ENCODE assay signal across 9 cellular contexts in the genomic region with DNA sequence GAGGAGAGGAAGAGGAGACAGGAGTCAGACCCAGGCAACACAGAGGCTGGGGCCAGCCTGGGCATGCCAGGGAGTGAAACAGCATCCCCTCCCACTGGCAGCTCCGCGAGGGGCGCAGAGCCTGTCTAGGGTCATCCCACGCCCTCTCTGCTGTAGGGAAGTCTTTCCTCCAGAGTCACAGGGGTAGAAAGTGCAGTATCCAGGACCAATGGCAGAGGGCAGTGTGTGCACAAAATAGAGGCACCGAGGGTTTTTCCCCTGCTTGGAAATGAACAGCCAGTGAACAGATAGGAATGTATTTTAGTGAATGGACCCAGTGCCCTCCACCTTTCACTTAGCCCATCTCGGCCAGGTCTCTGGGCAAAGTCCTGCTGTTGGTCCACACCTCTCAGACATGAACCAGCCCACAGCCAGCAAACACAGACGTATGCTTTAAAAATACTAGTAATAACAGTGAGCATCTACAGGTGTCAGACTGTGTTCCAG. TPM values are rescaled to one million over a fixed set of nuclear protein-coding genes. Genes with fewer than 3 reads are reported as not detected.
A peak's percentile ranks its signal among the peaks of the same experiment; 100 is the strongest.
DNase-seq lines count a peak whose midpoint lies in the region; ATAC-seq and FAIRE-seq lines count a peak whose summit lies in the region.
"Had no signal": no experiment of that assay in that cellular context is flagged by ENCODE, and none has a peak within 500 bp of the region (broad histone marks: within the 10 kb centered on the region; RNA-seq: fewer than 3 reads in every experiment).

No MANE protein-coding gene starts in this region.

- no peaks in the 10 kb centered on the region for H3K36me3 Mint-ChIP-seq in activated naive CD4-positive, alpha-beta T cell treated with anti-CD3 and anti-CD28 coated beads, Interleukin-2, amount 50 U/mL, for 72 hours

- intact Hi-C loops in head of caudate nucleus (cut with DNase I), result loop anchor here (5.0 kb wide), 1 partner anchor 289 kb away; no protein-coding TSS in a partner anchor
- intact Hi-C loops in posterior cingulate gyrus (cut with DNase I), result loop anchor here (2.0 kb wide), 2 partner anchors 288 to 296 kb away; no protein-coding TSS in a partner anchor

- in situ Hi-C loops in SK-MEL-5 (cut with HindIII; ENCODE audit: low pct_unique_long_range_greater_than_20kb, low sequenced_read_pairs), result no loop called here

- no peaks in the 10 kb centered on the region for H3K9me3 Mint-ChIP-seq in activated naive CD4-positive, alpha-beta T cell treated with anti-CD3 and anti-CD28 coated beads, Interleukin-2, amount 50 U/mL, for 72 hours
- H3K9me3 Mint-ChIP-seq: activated naive CD4-positive, alpha-beta T cell treated with anti-CD3 and anti-CD28 coated beads, Interleukin-2, amount 50 U/mL, for 24 hours had no signal

- DNase-seq in Daoy (ENCODE audit: low read depth) (peak; percentile 72), M059J (ENCODE audit: low read depth) (peak; percentile 52), SK-MEL-5 (ENCODE audit: low read depth, low spot score) (peak; percentile 77), head of caudate nucleus (peak; percentile 22 to 82 (median 62)), posterior cingulate gyrus (peak in 7 of 10 donors; percentile 18 to 86 (median 56)), urothelium cell line (ENCODE audit: low spot score) (peak; percentile 80)
- DNase-seq in activated naive CD4-positive, alpha-beta T cell treated with anti-CD3 and anti-CD28 coated beads, Interleukin-2, amount 50 U/mL, for 72 hours (ENCODE audit: low spot score in 2 of 2), result peak; percentile 60 to 62

- ATAC-seq in activated naive CD4-positive, alpha-beta T cell treated with anti-CD3 and anti-CD28 coated beads, Interleukin-2, amount 50 U/mL, for 72 hours, result peak; percentile 81 to 88
- ATAC-seq in HG02884 (IDR thresholded peaks at IDR 0.05; ENCODE audit: unreplicated experiment), result no peak

- no peak for FAIRE-seq in urothelium cell line (lab: Jason Lieb, UNC)

- peak overlapping the region in 1 of 2 donors; percentile 40 for H3K27ac Mint-ChIP-seq in activated naive CD4-positive, alpha-beta T cell treated with anti-CD3 and anti-CD28 coated beads, Interleukin-2, amount 50 U/mL, for 72 hours
- H3K27ac Mint-ChIP-seq: activated naive CD4-positive, alpha-beta T cell treated with anti-CD3 and anti-CD28 coated beads, Interleukin-2, amount 50 U/mL, for 24 hours had no signal

RNA-seq across cellular contexts. Expression of gene KRT74, which starts 9.4 kb away (rescaled TPM):
- not detected in 2 replicates for total RNA-seq in Daoy (2014; rRNA removed; shearing (Covaris generic))
- not detected in 2 replicates for total RNA-seq in M059J (2014; rRNA removed; shearing (Covaris generic))
- not detected in 2 replicates for total RNA-seq in SK-MEL-5 (2014; rRNA removed; shearing (Covaris generic))
- polyA plus RNA-seq in SK-MEL-5 (2015; cell fraction: cytosol; rRNA removed), result not detected in 2 replicates
- not detected in 2 replicates for polyA plus RNA-seq in SK-MEL-5 (2015; cell fraction: nucleus; rRNA removed)
- total RNA-seq in activated naive CD4-positive, alpha-beta T cell treated with anti-CD3 and anti-CD28 coated beads, Interleukin-2, amount 50 U/mL, for 72 hours, result not detected

RNA-seq across cellular contexts. Expression of gene KRT72, which starts 18.2 kb away (rescaled TPM):
- not detected in 2 replicates for total RNA-seq in Daoy (2014; rRNA removed; shearing (Covaris generic))
- total RNA-seq in M059J (2014; rRNA removed; shearing (Covaris generic)), result not detected in 2 replicates
- total RNA-seq in SK-MEL-5 (2014; rRNA removed; shearing (Covaris generic)), result not detected in 2 replicates
- polyA plus RNA-seq in SK-MEL-5 (2015; cell fraction: cytosol; rRNA removed), result not detected in 2 replicates
- polyA plus RNA-seq in SK-MEL-5 (2015; cell fraction: nucleus; rRNA removed), result not detected in 2 replicates
- total RNA-seq in activated naive CD4-positive, alpha-beta T cell treated with anti-CD3 and anti-CD28 coated beads, Interleukin-2, amount 50 U/mL, for 72 hours, result 1 to 10 TPM; 1.4 to 7.7 TPM

RNA-seq across cellular contexts. Expression of gene KRT71, which starts 30.1 kb away (rescaled TPM):
- not detected in 2 replicates for total RNA-seq in Daoy (2014; rRNA removed; shearing (Covaris generic))
- not detected in 2 replicates for total RNA-seq in M059J (2014; rRNA removed; shearing (Covaris generic))
- not detected in 2 replicates for total RNA-seq in SK-MEL-5 (2014; rRNA removed; shearing (Covaris generic))
- not detected in 2 replicates for polyA plus RNA-seq in SK-MEL-5 (2015; cell fraction: cytosol; rRNA removed)
- polyA plus RNA-seq in SK-MEL-5 (2015; cell fraction: nucleus; rRNA removed), result not detected in 2 replicates
- not detected for total RNA-seq in activated naive CD4-positive, alpha-beta T cell treated with anti-CD3 and anti-CD28 coated beads, Interleukin-2, amount 50 U/mL, for 72 hours

RNA-seq across cellular contexts. Expression of gene KRT73, which starts 35.3 kb away (rescaled TPM):
- not detected in 2 replicates for total RNA-seq in Daoy (2014; rRNA removed; shearing (Covaris generic))
- total RNA-seq in M059J (2014; rRNA removed; shearing (Covaris generic)), result not detected in 2 replicates
- total RNA-seq in SK-MEL-5 (2014; rRNA removed; shearing (Covaris generic)), result not detected in 2 replicates
- polyA plus RNA-seq in SK-MEL-5 (2015; cell fraction: cytosol; rRNA removed), result not detected in 2 replicates
- not detected in 2 replicates for polyA plus RNA-seq in SK-MEL-5 (2015; cell fraction: nucleus; rRNA removed)
- 1 to 10 TPM in 1 of 2 donors, under 1 TPM in 1; 0.98 to 4.9 TPM for total RNA-seq in activated naive CD4-positive, alpha-beta T cell treated with anti-CD3 and anti-CD28 coated beads, Interleukin-2, amount 50 U/mL, for 72 hours
